Comparison of ENCODE assay signal across 16 cellular contexts in the genomic region with DNA sequence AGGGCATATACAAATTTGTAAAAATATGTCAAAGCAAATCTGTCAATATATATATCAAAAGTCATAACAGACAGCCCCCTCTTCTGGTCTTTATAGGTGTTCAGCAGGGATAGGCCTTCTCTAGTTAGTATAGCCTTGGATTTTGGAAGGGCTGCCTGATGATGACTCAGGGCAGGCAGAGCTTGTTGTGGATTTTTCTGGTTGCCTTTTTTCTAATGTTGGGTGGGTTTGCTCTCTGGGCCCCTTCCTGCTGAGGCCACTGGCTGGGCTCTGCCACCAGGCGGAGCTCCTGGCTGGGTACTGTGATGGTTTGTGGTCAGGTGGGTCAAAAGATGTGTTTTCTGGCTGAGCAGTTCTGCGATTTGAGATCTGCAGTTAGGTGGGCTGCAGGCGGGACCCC.
DNase-seq lines count a peak whose midpoint lies in the region; ATAC-seq, FAIRE-seq and TF ChIP-seq lines count a peak whose summit lies in the region.
"Had no signal": no experiment of that assay in that cellular context is flagged by ENCODE, and none has a peak within 500 bp of the region (broad histone marks: within the 10 kb centered on the region; RNA-seq: fewer than 3 reads in every experiment).

No MANE protein-coding gene starts in this region.

- no peaks in the 10 kb centered on the region for H3K27me3 ChIP-seq in Loucy (ENCODE audit: insufficient read depth, low read length, poor library complexity, severe bottlenecking)
- H3K27me3 ChIP-seq in GM12878 (replicated peaks in 1 of 2; ENCODE audit: control insufficient read depth in 2 of 2, insufficient read depth in 2 of 2, low read length in 1 of 2): no peaks in the 10 kb centered on the region
- H3K27me3 ChIP-seq in mesendoderm (ENCODE audit: insufficient read depth, low read length, poor library complexity): no peaks in the 10 kb centered on the region
- H3K27me3 ChIP-seq in aorta (ENCODE audit: control insufficient read depth in 1 of 2, insufficient read depth in 2 of 2, low read length in 1 of 2): no peaks in the 10 kb centered on the region

- TF ChIP-seq EP300 in GM12878 (IDR thresholded peaks at IDR 0.05; ENCODE audit: borderline replicate concordance in 1 of 2, control insufficient read depth in 1 of 2, low read depth in 2 of 2, low read length in 2 of 2): no peak

- H2BK5ac ChIP-seq in mesendoderm (ENCODE audit: low read length): no peak overlapping the region

- SMC1A ChIA-PET in GM12878 (lab: Charles Lee; ENCODE audit: uncharacterized antibody, unreplicated experiment): no interaction called here

- H4K20me1 ChIP-seq in Loucy (ENCODE audit: insufficient read depth, low read length, poor library complexity, severe bottlenecking) (no peaks in the 10 kb centered on the region), GM12878 (ENCODE audit: control insufficient read depth, insufficient read depth) (no peaks in the 10 kb centered on the region)

- intact Hi-C loops in GM12878 (cut with micrococcal nuclease; ENCODE audit: unreplicated experiment): loop anchor here (2.0 kb wide), 1 partner anchor 464 kb away; no protein-coding TSS in a partner anchor
- intact Hi-C loops in aorta (cut with DNase I): no loop called here

- POLR2A ChIA-PET in GM12878 (lab: Charles Lee): no interaction called here

- ATAC-seq in GM12878 (peak; percentile 56), aorta (ENCODE audit: low FRiP score) (no peak), HG02973 (IDR thresholded peaks at IDR 0.05; ENCODE audit: unreplicated experiment) (no peak)
- ATAC-seq: stimulated activated naive CD8-positive, alpha-beta T cell treated with anti-CD3 and anti-CD28 coated beads, Interleukin-15, Interleukin-2, amounts not matched to agents 100 U/mL and 50 U/mL, for 24 hours had no signal

- H3K27ac Mint-ChIP-seq in immature natural killer cell: no peak overlapping the region

- H3K4me1 ChIP-seq in Loucy (ENCODE audit: insufficient read depth, low read length, poor library complexity, severe bottlenecking): no peaks in the 10 kb centered on the region
- H3K4me1 ChIP-seq in GM12878 (ENCODE audit: control insufficient read depth, insufficient read depth, low read length): no peaks in the 10 kb centered on the region
- no peaks in the 10 kb centered on the region for H3K4me1 ChIP-seq in mesendoderm (ENCODE audit: control insufficient read depth, low read depth, low read length)
- no peaks in the 10 kb centered on the region for H3K4me1 ChIP-seq in aorta (ENCODE audit: control insufficient read depth in 1 of 2, insufficient read depth in 2 of 2, low read length in 2 of 2)
- H3K4me1 ChIP-seq: parathyroid adenoma had no signal

- no peak overlapping the region for H3K18ac ChIP-seq in mesendoderm (ENCODE audit: low read length)

- H3K36me3 Mint-ChIP-seq in immature natural killer cell: no peaks in the 10 kb centered on the region

- no peaks in the 10 kb centered on the region for H3F3A ChIP-seq in Loucy (ENCODE audit: low read depth)

- in situ Hi-C loops in GM12878 (cut with MboI): no loop called here

- H3K9me3 Mint-ChIP-seq in immature natural killer cell: peaks cover 9 to 34% (median 21%) of the 10 kb centered on the region in 6 donors

- H3K9ac ChIP-seq in Loucy (ENCODE audit: low read depth, low read length, poor library complexity, severe bottlenecking): no peak overlapping the region
- H3K9ac ChIP-seq in GM12878 (ENCODE audit: control insufficient read depth, insufficient read depth, low read length): no peak overlapping the region
- H3K9ac ChIP-seq in mesendoderm (ENCODE audit: low read length): no peak overlapping the region
- H3K9ac ChIP-seq: parathyroid adenoma had no signal

- H2AK5ac ChIP-seq in mesendoderm (ENCODE audit: low read length): no peak overlapping the region

- H3K4me3 ChIP-seq in GM12875 (ENCODE audit: low read depth, low read length): no peak overlapping the region
- no peak overlapping the region for H3K4me3 ChIP-seq in Loucy (ENCODE audit: low read length, poor library complexity, severe bottlenecking)
- no peak overlapping the region for H3K4me3 ChIP-seq in GM12878
- H3K4me3 ChIP-seq in mesendoderm (ENCODE audit: low read length): no peak overlapping the region
- no peak overlapping the region for H3K4me3 ChIP-seq in aorta (ENCODE audit: low read length in 2 of 2)
- H3K4me3 ChIP-seq: lung had no signal

- H3K4ac ChIP-seq in mesendoderm (ENCODE audit: low read depth, low read length): no peak overlapping the region

- H4K8ac ChIP-seq in mesendoderm (ENCODE audit: low read depth, low read length): no peak overlapping the region

- TF ChIP-seq CTCF in GM12875 (IDR thresholded peaks at IDR 0.05; ENCODE audit: borderline replicate concordance, insufficient read depth, low read depth, low read length) (peak; percentile 20; the same call in 1 of the 2 replicates), Loucy (conservative IDR thresholded peaks at IDR 0.05; ENCODE audit: low read length) (peak; percentile 48), GM12878 (IDR thresholded peaks at IDR 0.05 in 2 of 3, conservative IDR thresholded peaks at IDR 0.05 in 1 of 3; ENCODE audit: control insufficient read depth in 2 of 3, extremely low read depth in 1 of 3, insufficient read depth in 1 of 3, low read depth in 3 of 3, low read length in 3 of 3) (peak; percentile 15 to 35 (median 24); a peak in 4 of 6 replicates)

- H3K4me1 Mint-ChIP-seq in immature natural killer cell: no peaks in the 10 kb centered on the region

- H3K9me3 ChIP-seq in Loucy (ENCODE audit: insufficient read depth, low read depth, low read length): no peaks in the 10 kb centered on the region
- H3K9me3 ChIP-seq in GM12878 (replicated peaks; ENCODE audit: control insufficient read depth, insufficient read depth, low read length): no peaks in the 10 kb centered on the region
- H3K9me3 ChIP-seq in aorta (ENCODE audit: control insufficient read depth, low read length): no peaks in the 10 kb centered on the region

- H3K27me3 Mint-ChIP-seq in immature natural killer cell (ENCODE audit: low read depth in 3 of 3): no peaks in the 10 kb centered on the region

- FAIRE-seq in GM12878 (lab: Jason Lieb, UNC) (no peak), GM12891 (lab: Jason Lieb, UNC) (no peak)

- H2BK120ac ChIP-seq in mesendoderm (ENCODE audit: low read depth, low read length): no peak overlapping the region

- CTCF ChIA-PET in GM12878 (lab: Yijun Ruan, JAX): interaction anchor here (1.0 to 1.6 kb wide), 3 partner anchors 10 to 464 kb away, joined by 3 to 8 read pairs (median 4); no protein-coding TSS in a partner anchor

- DNase-seq in GM12878 (ENCODE audit: low read depth, low spot score) (no peak), mesendoderm (peak; percentile 79), GM12891 (ENCODE audit: insufficient read length, low spot score) (no peak), immature natural killer cell (no peak), aorta (no peak)
- DNase-seq: activated CD4-positive, alpha-beta T cell treated with anti-CD3 and anti-CD28 coated beads for 4 hours; cerebellar nuclear complex; DMS153; NCI-H226; stimulated activated CD4-positive, alpha-beta T cell treated with anti-CD3 and anti-CD28 coated beads, Interleukin-2, amount 100 ng/mL, for 24 hours; stimulated activated naive CD8-positive, alpha-beta T cell treated with anti-CD3 and anti-CD28 coated beads, Interleukin-15, Interleukin-2, amounts not matched to agents 100 U/mL and 50 U/mL, for 24 hours had no signal

- no peaks in the 10 kb centered on the region for H3K9me2 ChIP-seq in Loucy (replicated peaks; ENCODE audit: low read depth, low read length)

- H3K36me3 ChIP-seq in Loucy (ENCODE audit: insufficient read depth, low read length): no peaks in the 10 kb centered on the region
- no peaks in the 10 kb centered on the region for H3K36me3 ChIP-seq in GM12878 (ENCODE audit: control insufficient read depth in 2 of 2, insufficient read depth in 2 of 2, low read length in 1 of 2)
- H3K36me3 ChIP-seq in mesendoderm (ENCODE audit: control insufficient read depth, insufficient read depth, low read length): no peaks in the 10 kb centered on the region
- H3K36me3 ChIP-seq in aorta (ENCODE audit: control insufficient read depth in 1 of 2, insufficient read depth in 2 of 2, low read length in 1 of 2): no peaks in the 10 kb centered on the region

- no peaks in the 10 kb centered on the region for H3K79me1 ChIP-seq in mesendoderm (ENCODE audit: low read length)

- no peak for TF ChIP-seq POLR2A in GM12878 (IDR thresholded peaks at IDR 0.05; ENCODE audit: low read depth, low read length)
- no peak for TF ChIP-seq POLR2A in GM12891 (IDR thresholded peaks at IDR 0.05; ENCODE audit: low read depth, low read length)

- no peak overlapping the region for H3K4me3 Mint-ChIP-seq in immature natural killer cell

- no peak overlapping the region for H3K23ac ChIP-seq in mesendoderm (ENCODE audit: low read length)

- peak overlapping the region; percentile 56 for H4K5ac ChIP-seq in mesendoderm (ENCODE audit: low read length)

- H2AFZ ChIP-seq in Loucy (ENCODE audit: low read length) (no peak overlapping the region), GM12878 (ENCODE audit: control insufficient read depth, low read depth, low read length) (no peak overlapping the region)
- H2AFZ ChIP-seq: parathyroid adenoma had no signal

- RAD21 ChIA-PET in GM12878 (lab: Charles Lee; ENCODE audit: unreplicated experiment): interaction anchor here (2.0 kb wide), 1 partner anchor 464 kb away, joined by 5 read pairs; no protein-coding TSS in a partner anchor

- no peak for TF ChIP-seq RAD21 in GM12878 (IDR thresholded peaks at IDR 0.05; ENCODE audit: insufficient read depth, low read depth, low read length)

- WGBS in GM12878 (ENCODE audit: insufficient coverage, insufficient replicate concordance, low lambda C conversion rate, missing lambda C conversion rate): 6% methylated on average over 3 of the region's 3 CpGs
- WGBS in mesendoderm (ENCODE audit: extremely low coverage, insufficient coverage, low lambda C conversion rate): no CpG with 5 or more reads among the region's 3 CpGs
- WGBS in aorta, 2 donors: 84 to 86% methylated on average over 3 of the region's 3 CpGs

- H3K56ac ChIP-seq in mesendoderm (ENCODE audit: low read length): no peak overlapping the region

- no peak overlapping the region for H3K4me2 ChIP-seq in Loucy (ENCODE audit: low read depth, low read length, poor library complexity, severe bottlenecking)
- H3K4me2 ChIP-seq in GM12878 (ENCODE audit: control insufficient read depth, insufficient read depth): no peak overlapping the region
- no peak overlapping the region for H3K4me2 ChIP-seq in mesendoderm (ENCODE audit: low read length)

- H2BK15ac ChIP-seq in mesendoderm (replicated peaks; ENCODE audit: low read depth): no peak overlapping the region

- no peaks in the 10 kb centered on the region for H3K79me2 ChIP-seq in Loucy (ENCODE audit: insufficient read depth, low read length)
- H3K79me2 ChIP-seq in GM12878 (ENCODE audit: control insufficient read depth, insufficient read depth, low read length): no peaks in the 10 kb centered on the region
- no peaks in the 10 kb centered on the region for H3K79me2 ChIP-seq in mesendoderm (ENCODE audit: control insufficient read depth, insufficient read depth, low read length)
- H3K79me2 ChIP-seq: parathyroid adenoma had no signal

- BruUV-seq in GM12878 (replicated peaks; lab: Mats Ljungman, UMichigan): no TSS peak

- no peak overlapping the region for H3K27ac ChIP-seq in GM12878 (ENCODE audit: control insufficient read depth, insufficient read depth)
- no peak overlapping the region for H3K27ac ChIP-seq in mesendoderm (ENCODE audit: low read depth, low read length)
- H3K27ac ChIP-seq in aorta (ENCODE audit: low read depth in 1 of 2, low read length in 2 of 2): no peak overlapping the region
- H3K27ac ChIP-seq: parathyroid adenoma had no signal
